In genomic region chr10:43795639-43796038, GRCh38 we compare ENCODE assay signal across 8 cellular contexts.
"Had no signal": no experiment of that assay in that cellular context is flagged by ENCODE, and none has a peak within 500 bp of the region (broad histone marks: within the 10 kb centered on the region; RNA-seq: fewer than 3 reads in every experiment).

No MANE protein-coding gene starts in this region.

- H3K4me3 Mint-ChIP-seq: HFFc6, IgD-negative memory B cell had no signal

- ATAC-seq: HCT116, HepG2 had no signal

- DNase-seq: GOT3, HFFc6, KBM-7 had no signal

- H3K4me1 Mint-ChIP-seq: IgD-negative memory B cell had no signal

- H3K9me3 ChIP-seq: HAP-1 had no signal

- H3K4me3 ChIP-seq: HAP-1 had no signal

- H3K36me3 ChIP-seq: HAP-1 had no signal

- H3K9me3 Mint-ChIP-seq: HFFc6 had no signal

- H3K4me1 ChIP-seq: HAP-1 had no signal

- H3K27ac Mint-ChIP-seq: HFFc6, IgD-negative memory B cell had no signal

- H3K27ac ChIP-seq: HL-60 had no signal
